8 cellular contexts compared by ENCODE assay signal in genomic region chr3:154120903-154121235, GRCh38. TPM values are rescaled to one million over a fixed set of nuclear protein-coding genes. Genes with fewer than 3 reads are reported as not detected.
A peak's percentile ranks its signal among the peaks of the same experiment; 100 is the strongest.
DNase-seq lines count a peak whose midpoint lies in the region; ATAC-seq lines count a peak whose summit lies in the region.

No MANE protein-coding gene starts in this region.

- H3K27me3 Mint-ChIP-seq in activated CD4-positive, alpha-beta memory T cell treated with anti-CD3 and anti-CD28 coated beads, Interleukin-2, amount 10 ng/mL, durations not matched to agents 7 days and 5 days: peaks cover 65% of the 10 kb centered on the region
- H3K27me3 Mint-ChIP-seq in stimulated activated naive CD8-positive, alpha-beta T cell treated with anti-CD3 and anti-CD28 coated beads, Interleukin-15, Interleukin-2, amounts not matched to agents 100 ng/mL and 50 ng/mL, for 24 hours: peaks cover 69% of the 10 kb centered on the region

- peaks cover 17% of the 10 kb centered on the region for H3K4me1 Mint-ChIP-seq in activated CD4-positive, alpha-beta memory T cell treated with anti-CD3 and anti-CD28 coated beads, Interleukin-2, amount 10 ng/mL, durations not matched to agents 7 days and 5 days
- H3K4me1 Mint-ChIP-seq in stimulated activated naive CD8-positive, alpha-beta T cell treated with anti-CD3 and anti-CD28 coated beads, Interleukin-15, Interleukin-2, amounts not matched to agents 100 ng/mL and 50 ng/mL, for 24 hours (ENCODE audit: low read depth): peaks cover 20% of the 10 kb centered on the region

- peak overlapping the region; percentile 56; the same call in 1 of the 2 replicates for H3K4me3 ChIP-seq in GM08714 (ENCODE audit: low read length)
- H3K4me3 ChIP-seq in iPS-20b (ENCODE audit: low read length): peak overlapping the region; percentile 90

- H3K9me3 ChIP-seq in iPS-20b (ENCODE audit: insufficient read depth, low read depth, low read length): no peaks in the 10 kb centered on the region

- H3K36me3 ChIP-seq in iPS-20b (ENCODE audit: insufficient read depth, low read depth, low read length): 0 out of 2 replicates have a peak, but pooled peaks cover 6% of the 10 kb centered on the region

- POLR2A ChIA-PET in activated CD4-positive, alpha-beta memory T cell treated with anti-CD3 and anti-CD28 coated beads, Interleukin-2, amount 10 ng/mL, durations not matched to agents 7 days and 5 days (lab: Charles Lee): no interaction called here

- no peak overlapping the region for H3K27ac Mint-ChIP-seq in activated CD4-positive, alpha-beta memory T cell treated with anti-CD3 and anti-CD28 coated beads, Interleukin-2, amount 10 ng/mL, durations not matched to agents 7 days and 5 days
- no peak overlapping the region for H3K27ac Mint-ChIP-seq in stimulated activated naive CD8-positive, alpha-beta T cell treated with anti-CD3 and anti-CD28 coated beads, Interleukin-15, Interleukin-2, amounts not matched to agents 100 ng/mL and 50 ng/mL, for 24 hours

- peak overlapping the region; percentile 52; the same call in 1 of the 2 replicates for H3K9ac ChIP-seq in iPS-20b (ENCODE audit: low read depth, low read length)

- H3K4me1 ChIP-seq in iPS-20b (ENCODE audit: insufficient read depth, low read length): peaks cover 4% of the 10 kb centered on the region; the same call in 1 of the 2 replicates

- H3K27ac ChIP-seq in iPS-20b (ENCODE audit: low read length): no peak overlapping the region

- no peaks in the 10 kb centered on the region for H3K9me3 Mint-ChIP-seq in activated CD4-positive, alpha-beta memory T cell treated with anti-CD3 and anti-CD28 coated beads, Interleukin-2, amount 10 ng/mL, durations not matched to agents 7 days and 5 days
- peaks cover 5% of the 10 kb centered on the region for H3K9me3 Mint-ChIP-seq in stimulated activated naive CD8-positive, alpha-beta T cell treated with anti-CD3 and anti-CD28 coated beads, Interleukin-15, Interleukin-2, amounts not matched to agents 100 ng/mL and 50 ng/mL, for 24 hours

- H3K4me3 Mint-ChIP-seq in activated CD4-positive, alpha-beta memory T cell treated with anti-CD3 and anti-CD28 coated beads, Interleukin-2, amount 10 ng/mL, durations not matched to agents 7 days and 5 days: peak overlapping the region; percentile 74
- H3K4me3 Mint-ChIP-seq in stimulated activated naive CD8-positive, alpha-beta T cell treated with anti-CD3 and anti-CD28 coated beads, Interleukin-15, Interleukin-2, amounts not matched to agents 100 ng/mL and 50 ng/mL, for 24 hours: peak overlapping the region; percentile 73

- peaks cover 38% of the 10 kb centered on the region for H3K27me3 ChIP-seq in iPS-20b (ENCODE audit: insufficient read depth, low read length)

- ATAC-seq in HG02884 (IDR thresholded peaks at IDR 0.05; ENCODE audit: unreplicated experiment): peak; percentile 31

- CTCF ChIA-PET in activated CD4-positive, alpha-beta memory T cell treated with anti-CD3 and anti-CD28 coated beads, Interleukin-2, amount 10 ng/mL, durations not matched to agents 7 days and 5 days (lab: Charles Lee): interaction anchor here (1.7 kb wide), 1 partner anchor 133 kb away, joined by 4 read pairs; no protein-coding TSS in a partner anchor

- no peaks in the 10 kb centered on the region for H3K36me3 Mint-ChIP-seq in activated CD4-positive, alpha-beta memory T cell treated with anti-CD3 and anti-CD28 coated beads, Interleukin-2, amount 10 ng/mL, durations not matched to agents 7 days and 5 days (ENCODE audit: low read depth)
- H3K36me3 Mint-ChIP-seq in stimulated activated naive CD8-positive, alpha-beta T cell treated with anti-CD3 and anti-CD28 coated beads, Interleukin-15, Interleukin-2, amounts not matched to agents 100 ng/mL and 50 ng/mL, for 24 hours (ENCODE audit: low read depth): no peaks in the 10 kb centered on the region

- DNase-seq in activated CD4-positive, alpha-beta memory T cell treated with anti-CD3 and anti-CD28 coated beads, Interleukin-2, amount 10 ng/mL, durations not matched to agents 7 days and 5 days: no peak
- no peak for DNase-seq in medulla oblongata (ENCODE audit: extremely low spot score)
- no peak for DNase-seq in DMS 273 treated with DMSO at 0.1 percent for 48 hours (lab: John Stamatoyannopoulos, UW)
- DNase-seq in NCI-H1092 (lab: John Stamatoyannopoulos, UW): no peak

RNA-seq across cellular contexts. Expression of gene ARHGEF26, which starts 0.3 kb away (rescaled TPM):
- under 1 TPM; 0.13 TPM for total RNA-seq in activated CD4-positive, alpha-beta memory T cell treated with anti-CD3 and anti-CD28 coated beads, Interleukin-2, amount 10 ng/mL, durations not matched to agents 7 days and 5 days
